9 cellular contexts compared by ENCODE assay signal in the genomic region with DNA sequence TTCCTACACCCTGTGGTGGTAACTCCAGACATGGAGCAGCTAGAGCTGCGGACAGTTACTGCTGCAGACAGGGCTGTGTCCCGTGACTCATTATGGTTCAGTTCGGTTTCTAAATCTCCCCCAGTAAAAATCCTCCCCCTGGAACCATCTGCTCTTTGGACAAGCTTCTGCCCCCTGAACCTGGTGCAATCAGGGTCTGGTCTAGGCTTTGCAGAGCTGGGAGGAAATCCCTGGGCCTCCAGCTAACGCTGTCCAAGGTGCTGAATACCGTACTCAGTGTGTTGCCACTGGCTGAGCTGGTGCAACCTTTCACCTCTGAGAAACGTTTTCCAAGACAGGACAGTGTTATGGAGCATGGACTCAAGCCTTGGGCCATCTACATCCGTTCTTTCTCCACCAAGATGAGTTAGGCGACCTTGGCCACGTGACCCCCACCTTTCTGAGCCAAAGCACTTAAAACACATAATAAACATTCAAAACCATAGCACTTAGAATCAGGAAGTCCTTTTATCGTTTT.
DNase-seq lines count a peak whose midpoint lies in the region; ATAC-seq, FAIRE-seq and TF ChIP-seq lines count a peak whose summit lies in the region.
"Had no signal": no experiment of that assay in that cellular context is flagged by ENCODE, and none has a peak within 500 bp of the region (broad histone marks: within the 10 kb centered on the region; RNA-seq: fewer than 3 reads in every experiment).

No MANE protein-coding gene starts in this region.

- dilution Hi-C loops in endothelial cell of umbilical vein (cut with MboI; ENCODE audit: extremely low pct_ligation_motif_present, low sequenced_read_pairs), result no loop called here

- H3K36me3 ChIP-seq in endothelial cell of umbilical vein (ENCODE audit: control insufficient read depth in 2 of 2, extremely low read depth in 1 of 2, insufficient read depth in 2 of 2, low read length in 2 of 2), result peaks cover 0 to 1% of the 10 kb centered on the region in 2 experiments
- H3K36me3 ChIP-seq in smooth muscle cell (ENCODE audit: low read depth), result no peaks in the 10 kb centered on the region

- no peaks in the 10 kb centered on the region for H3K9me3 ChIP-seq in endothelial cell of umbilical vein (replicated peaks; ENCODE audit: control insufficient read depth, insufficient read depth, low read length)
- no peaks in the 10 kb centered on the region for H3K9me3 ChIP-seq in smooth muscle cell (replicated peaks; ENCODE audit: low read depth)

- no peak for TF ChIP-seq POLR2A in endothelial cell of umbilical vein (IDR thresholded peaks at IDR 0.05; ENCODE audit: low read depth, low read length)

- POLR2A ChIA-PET in endothelial cell of umbilical vein (lab: Charles Lee), result no interaction called here

- H3K4me2 ChIP-seq in endothelial cell of umbilical vein (ENCODE audit: insufficient read depth, low read length), result no peak overlapping the region
- no peak overlapping the region for H3K4me2 ChIP-seq in smooth muscle cell
- H3K4me2 ChIP-seq: BLaER1 had no signal

- H3K4me1 ChIP-seq in endothelial cell of umbilical vein (ENCODE audit: control insufficient read depth, extremely low read depth, insufficient read depth, low read length) (no peaks in the 10 kb centered on the region), smooth muscle cell (ENCODE audit: low read depth) (no peaks in the 10 kb centered on the region)

- TF ChIP-seq CTCF in endothelial cell of umbilical vein (IDR thresholded peaks at IDR 0.05; ENCODE audit: extremely low read depth in 1 of 2, insufficient read depth in 1 of 2, low read depth in 1 of 2, low read length in 2 of 2) (no peak), smooth muscle cell (IDR thresholded peaks at IDR 0.05; ENCODE audit: borderline replicate concordance, insufficient read depth, poor library complexity, severe bottlenecking) (no peak)

- H3K27ac ChIP-seq in endothelial cell of umbilical vein (ENCODE audit: insufficient read depth, low read depth, low read length), result no peak overlapping the region
- no peak overlapping the region for H3K27ac ChIP-seq in smooth muscle cell (ENCODE audit: low read depth)
- H3K27ac ChIP-seq: BLaER1 had no signal

- intact Hi-C loops in endothelial cell of umbilical vein (cut with micrococcal nuclease), result loop anchor here (2.0 kb wide), 1 partner anchor 29 kb away; no protein-coding TSS in a partner anchor

- H3F3A ChIP-seq in smooth muscle cell (ENCODE audit: low read depth), result no peaks in the 10 kb centered on the region

- no peaks in the 10 kb centered on the region for H3K27me3 ChIP-seq in endothelial cell of umbilical vein (ENCODE audit: control insufficient read depth in 2 of 2, insufficient read depth in 2 of 2, low read length in 2 of 2)
- no peaks in the 10 kb centered on the region for H3K27me3 ChIP-seq in smooth muscle cell (ENCODE audit: low read depth)
- H3K27me3 ChIP-seq: BLaER1 had no signal

- H2AFZ ChIP-seq in endothelial cell of umbilical vein (ENCODE audit: low read depth, low read length), result no peak overlapping the region
- H2AFZ ChIP-seq in smooth muscle cell (ENCODE audit: low read depth), result no peak overlapping the region

- no peaks in the 10 kb centered on the region for H3K79me2 ChIP-seq in endothelial cell of umbilical vein (ENCODE audit: control insufficient read depth, insufficient read depth, low read length)
- no peaks in the 10 kb centered on the region for H3K79me2 ChIP-seq in smooth muscle cell (ENCODE audit: low read depth)

- no peak for ATAC-seq in HG02840 (IDR thresholded peaks at IDR 0.05; ENCODE audit: low FRiP score, unreplicated experiment)

- CTCF ChIA-PET in endothelial cell of umbilical vein (lab: Charles Lee), result interaction anchor here (0.7 to 1.1 kb wide), 3 partner anchors 15 to 157 kb away, joined by 3 read pairs; no protein-coding TSS in a partner anchor

- no peaks in the 10 kb centered on the region for H3K9me1 ChIP-seq in endothelial cell of umbilical vein (replicated peaks; ENCODE audit: control insufficient read depth, extremely low read depth, insufficient read depth, low read length)

- H3K4me3 ChIP-seq in endothelial cell of umbilical vein (replicated peaks in 1 of 3; ENCODE audit: insufficient read depth in 1 of 3, low read depth in 1 of 3, low read length in 3 of 3) (no peak overlapping the region), smooth muscle cell (no peak overlapping the region)
- H3K4me3 ChIP-seq: BLaER1 had no signal

- H4K20me1 ChIP-seq in endothelial cell of umbilical vein (replicated peaks; ENCODE audit: control insufficient read depth, extremely low read depth, insufficient read depth, low read length) (no peaks in the 10 kb centered on the region), smooth muscle cell (ENCODE audit: low read depth) (no peaks in the 10 kb centered on the region)
- H4K20me1 ChIP-seq: BLaER1 had no signal

- WGBS in smooth muscle cell (ENCODE audit: low lambda C conversion rate), result 38% methylated on average over 10 of the region's 10 CpGs

- H3K9ac ChIP-seq in endothelial cell of umbilical vein (replicated peaks; ENCODE audit: extremely low read depth, insufficient read depth, low read length) (no peak overlapping the region), smooth muscle cell (ENCODE audit: low read depth) (no peak overlapping the region)
- H3K9ac ChIP-seq: BLaER1 had no signal

- BruUV-seq in endothelial cell of umbilical vein (replicated peaks; lab: Mats Ljungman, UMichigan), result no TSS peak

- peak; percentile 63 for FAIRE-seq in endothelial cell of umbilical vein (lab: Jason Lieb, UNC)

- peak; percentile 10 for DNase-seq in activated gamma-delta T cell treated with Interleukin-2 at 50 U/mL for 16 hours
- DNase-seq in activated gamma-delta T cell (lab: John Stamatoyannopoulos, UW), result no peak
- peak; percentile 77 for DNase-seq in RPMI8226
- DNase-seq in endothelial cell of umbilical vein (ENCODE audit: low read depth, low spot score), result peak; percentile 65
- peak; percentile 3 for DNase-seq in smooth muscle cell (lab: John Stamatoyannopoulos, UW; ENCODE audit: unreplicated experiment)
- no peak for DNase-seq in DMS153 treated with DMSO at 0.1 percent for 48 hours (lab: John Stamatoyannopoulos, UW; ENCODE audit: unreplicated experiment)
- DNase-seq in cerebellar cortex (ENCODE audit: low spot score), result no peak

TF ChIP-seq in endothelial cell of umbilical vein, 7 proteins besides CTCF, POLR2A, EP300 and RAD21:
- TF ChIP-seq MYC (IDR thresholded peaks at IDR 0.05; ENCODE audit: low read depth, low read length) (no peak), JUN (IDR thresholded peaks at IDR 0.05; ENCODE audit: borderline replicate concordance, insufficient read depth, insufficient read length, low read depth) (no peak), POLR2AphosphoS5 (IDR thresholded peaks at IDR 0.05; ENCODE audit: insufficient read depth, low read depth, low read length) (no peak), GATA2 (IDR thresholded peaks at IDR 0.05; ENCODE audit: insufficient read depth, insufficient read length, low read depth, low read length) (no peak), FOS (IDR thresholded peaks at IDR 0.05; ENCODE audit: borderline replicate concordance, insufficient read depth, low read length) (no peak), EZH2 (IDR thresholded peaks at IDR 0.05; ENCODE audit: borderline replicate concordance, low read depth, low read length, severe bottlenecking) (no peak)
- TF ChIP-seq, protein P1, sequence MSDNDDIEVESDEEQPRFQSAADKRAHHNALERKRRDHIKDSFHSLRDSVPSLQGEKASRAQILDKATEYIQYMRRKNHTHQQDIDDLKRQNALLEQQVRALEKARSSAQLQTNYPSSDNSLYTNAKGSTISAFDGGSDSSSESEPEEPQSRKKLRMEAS (IDR thresholded peaks at IDR 0.05; ENCODE audit: insufficient read depth, insufficient read length), result no peak

Comparison
In these comparisons a context has a peak if more than half of its experiments do, and no peak if none do; other contexts are left out.
1. DNase-seq: peak in activated gamma-delta T cell treated with Interleukin-2 at 50 U/mL for 16 hours (single experiment), RPMI8226 (single experiment), endothelial cell of umbilical vein (single experiment) and smooth muscle cell (single experiment); none in activated gamma-delta T cell (single experiment), DMS153 treated with DMSO at 0.1 percent for 48 hours (single experiment) and cerebellar cortex (single experiment).